2 cellular contexts compared by ENCODE assay signal in genomic region chr18:22377769-22378168, GRCh38.
A peak's percentile ranks its signal among the peaks of the same experiment; 100 is the strongest.
TF ChIP-seq lines count a peak whose summit lies in the region.

No MANE protein-coding gene starts in this region.

TF ChIP-seq in HepG2, 621 proteins besides CTCF, POLR2A, EP300 and RAD21:
- TF ChIP-seq NFE2L2 (IDR thresholded peaks at IDR 0.05; ENCODE audit: low read length) = peak; percentile 59
- no peak for TF ChIP-seq RFX5 (IDR thresholded peaks at IDR 0.05; ENCODE audit: low read depth, low read length)
- 0 out of 2 replicates have a peak, but pooled peaks have one; percentile 36 for TF ChIP-seq MAFF (IDR thresholded peaks at IDR 0.05; ENCODE audit: low read depth, low read length)
- peak; percentile 57 to 74 for TF ChIP-seq MAFK (conservative IDR thresholded peaks at IDR 0.05 in 1 of 2, IDR thresholded peaks at IDR 0.05 in 1 of 2; ENCODE audit: low read length in 2 of 2)

TF ChIP-seq in IMR-90, 13 proteins besides CTCF, POLR2A, EP300 and RAD21:
- TF ChIP-seq NFE2L2 (IDR thresholded peaks at IDR 0.05; ENCODE audit: low read depth, low read length) = peak; percentile 82
- no peak for TF ChIP-seq BHLHE40 (IDR thresholded peaks at IDR 0.05; ENCODE audit: low read depth, low read length)
- TF ChIP-seq CHD1 (IDR thresholded peaks at IDR 0.05; ENCODE audit: low read depth, low read length) = no peak
- TF ChIP-seq CEBPB (IDR thresholded peaks at IDR 0.05; ENCODE audit: low read depth, low read length) = no peak
- no peak for TF ChIP-seq MXI1 (IDR thresholded peaks at IDR 0.05; ENCODE audit: borderline replicate concordance, low read depth, low read length)
- no peak for TF ChIP-seq MAZ (IDR thresholded peaks at IDR 0.05; ENCODE audit: borderline replicate concordance, low read depth, low read length)
- TF ChIP-seq MAFK (IDR thresholded peaks at IDR 0.05; ENCODE audit: low read depth, low read length) = peak; percentile 76
